2 cellular contexts compared by ENCODE assay signal in genomic region chr22:37710675-37711074, GRCh38.
TF ChIP-seq lines count a peak whose summit lies in the region.

No MANE protein-coding gene starts in this region.

TF ChIP-seq in HEK293, 187 proteins besides CTCF, POLR2A, EP300 and RAD21:
- TF ChIP-seq PRDM4 (tag by site-specific recombination; IDR thresholded peaks at IDR 0.05): no peak
- peak; percentile 37; the same call in 1 of the 2 replicates for TF ChIP-seq EGR2 (tag by site-specific recombination; IDR thresholded peaks at IDR 0.05; ENCODE audit: low read depth)
- no peak for TF ChIP-seq ZNF837 (tag by site-specific recombination; IDR thresholded peaks at IDR 0.05)
TF ChIP-seq in HEK293: peak in this region for 1.

TF ChIP-seq in H1, 55 proteins besides CTCF, POLR2A, EP300 and RAD21:
- TF ChIP-seq ASH2L (IDR thresholded peaks at IDR 0.05; ENCODE audit: low read length) (no peak), KDM1A (IDR thresholded peaks at IDR 0.05; ENCODE audit: borderline replicate concordance, low read length) (no peak), HDAC6 (IDR thresholded peaks at IDR 0.05; ENCODE audit: low read depth, low read length) (no peak), CTBP2 (IDR thresholded peaks at IDR 0.05; ENCODE audit: borderline replicate concordance, insufficient read depth, insufficient read length, low read length) (no peak), SP4 (IDR thresholded peaks at IDR 0.05; ENCODE audit: low read length) (no peak), EZH2 (IDR thresholded peaks at IDR 0.05; ENCODE audit: low read depth, low read length, severe bottlenecking) (no peak), SIRT6 (IDR thresholded peaks at IDR 0.05; ENCODE audit: low read length) (no peak)
TF ChIP-seq in H1: peak in this region for 0.
